In the genomic region with DNA sequence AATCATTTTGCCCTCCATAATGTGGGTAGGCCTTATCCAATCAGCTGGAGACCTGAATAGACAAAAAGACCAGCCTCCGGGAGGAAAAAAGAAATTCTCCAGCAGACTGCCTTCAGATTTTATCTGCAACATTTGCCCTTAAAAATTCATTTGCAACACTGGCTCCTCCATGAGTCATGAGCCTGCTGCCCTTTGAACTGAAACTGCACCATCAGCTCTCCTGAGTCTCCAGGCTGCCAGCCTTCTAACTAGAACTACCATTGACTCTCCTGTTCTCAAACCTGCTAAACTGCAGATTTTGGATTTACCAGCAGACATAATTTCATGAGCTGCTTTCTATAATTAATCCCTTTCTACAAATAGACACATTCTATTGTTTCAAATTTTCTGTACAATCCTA, we compare ENCODE assay signal across 1 cellular context.
TF ChIP-seq lines count a peak whose summit lies in the region.

No MANE protein-coding gene starts in this region.

TF ChIP-seq in GM23338, 12 proteins besides CTCF, POLR2A, EP300 and RAD21 (continued from another document):
- TF ChIP-seq JUNB (IDR thresholded peaks at IDR 0.05; ENCODE audit: unreplicated experiment), result no peak
- TF ChIP-seq EZH2phosphoT487 (IDR thresholded peaks at IDR 0.05; ENCODE audit: unreplicated experiment), result no peak
- no peak for TF ChIP-seq NANOG (IDR thresholded peaks at IDR 0.05; ENCODE audit: borderline replicate concordance)
- TF ChIP-seq EZH2 (IDR thresholded peaks at IDR 0.05; ENCODE audit: low read depth, unreplicated experiment), result no peak
- TF ChIP-seq, protein P1, sequence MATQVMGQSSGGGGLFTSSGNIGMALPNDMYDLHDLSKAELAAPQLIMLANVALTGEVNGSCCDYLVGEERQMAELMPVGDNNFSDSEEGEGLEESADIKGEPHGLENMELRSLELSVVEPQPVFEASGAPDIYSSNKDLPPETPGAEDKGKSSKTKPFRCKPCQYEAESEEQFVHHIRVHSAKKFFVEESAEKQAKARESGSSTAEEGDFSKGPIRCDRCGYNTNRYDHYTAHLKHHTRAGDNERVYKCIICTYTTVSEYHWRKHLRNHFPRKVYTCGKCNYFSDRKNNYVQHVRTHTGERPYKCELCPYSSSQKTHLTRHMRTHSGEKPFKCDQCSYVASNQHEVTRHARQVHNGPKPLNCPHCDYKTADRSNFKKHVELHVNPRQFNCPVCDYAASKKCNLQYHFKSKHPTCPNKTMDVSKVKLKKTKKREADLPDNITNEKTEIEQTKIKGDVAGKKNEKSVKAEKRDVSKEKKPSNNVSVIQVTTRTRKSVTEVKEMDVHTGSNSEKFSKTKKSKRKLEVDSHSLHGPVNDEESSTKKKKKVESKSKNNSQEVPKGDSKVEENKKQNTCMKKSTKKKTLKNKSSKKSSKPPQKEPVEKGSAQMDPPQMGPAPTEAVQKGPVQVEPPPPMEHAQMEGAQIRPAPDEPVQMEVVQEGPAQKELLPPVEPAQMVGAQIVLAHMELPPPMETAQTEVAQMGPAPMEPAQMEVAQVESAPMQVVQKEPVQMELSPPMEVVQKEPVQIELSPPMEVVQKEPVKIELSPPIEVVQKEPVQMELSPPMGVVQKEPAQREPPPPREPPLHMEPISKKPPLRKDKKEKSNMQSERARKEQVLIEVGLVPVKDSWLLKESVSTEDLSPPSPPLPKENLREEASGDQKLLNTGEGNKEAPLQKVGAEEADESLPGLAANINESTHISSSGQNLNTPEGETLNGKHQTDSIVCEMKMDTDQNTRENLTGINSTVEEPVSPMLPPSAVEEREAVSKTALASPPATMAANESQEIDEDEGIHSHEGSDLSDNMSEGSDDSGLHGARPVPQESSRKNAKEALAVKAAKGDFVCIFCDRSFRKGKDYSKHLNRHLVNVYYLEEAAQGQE (IDR thresholded peaks at IDR 0.05; ENCODE audit: unreplicated experiment), result no peak
- TF ChIP-seq ZNF331 (CRISPR knock-in tag; IDR thresholded peaks at IDR 0.05; ENCODE audit: low read depth), result no peak
- no peak for TF ChIP-seq ZNF114 (CRISPR knock-in tag; IDR thresholded peaks at IDR 0.05)
- TF ChIP-seq, protein P2, sequence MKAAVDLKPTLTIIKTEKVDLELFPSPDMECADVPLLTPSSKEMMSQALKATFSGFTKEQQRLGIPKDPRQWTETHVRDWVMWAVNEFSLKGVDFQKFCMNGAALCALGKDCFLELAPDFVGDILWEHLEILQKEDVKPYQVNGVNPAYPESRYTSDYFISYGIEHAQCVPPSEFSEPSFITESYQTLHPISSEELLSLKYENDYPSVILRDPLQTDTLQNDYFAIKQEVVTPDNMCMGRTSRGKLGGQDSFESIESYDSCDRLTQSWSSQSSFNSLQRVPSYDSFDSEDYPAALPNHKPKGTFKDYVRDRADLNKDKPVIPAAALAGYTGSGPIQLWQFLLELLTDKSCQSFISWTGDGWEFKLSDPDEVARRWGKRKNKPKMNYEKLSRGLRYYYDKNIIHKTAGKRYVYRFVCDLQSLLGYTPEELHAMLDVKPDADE (IDR thresholded peaks at IDR 0.05), result no peak
- no peak for TF ChIP-seq POLR2AphosphoS5 (IDR thresholded peaks at IDR 0.05; ENCODE audit: low read depth)
